ENCODE assay signal across 1 cellular context in genomic region chr4:75494563-75494962, GRCh38.
TF ChIP-seq lines count a peak whose summit lies in the region.

No MANE protein-coding gene starts in this region.

TF ChIP-seq in IMR-90, 13 proteins besides CTCF, POLR2A, EP300 and RAD21 (continued from another document):
- no peak for TF ChIP-seq SMC3 (IDR thresholded peaks at IDR 0.05; ENCODE audit: low read depth, low read length)
